ENCODE assay signal across 22 cellular contexts in the genomic region with DNA sequence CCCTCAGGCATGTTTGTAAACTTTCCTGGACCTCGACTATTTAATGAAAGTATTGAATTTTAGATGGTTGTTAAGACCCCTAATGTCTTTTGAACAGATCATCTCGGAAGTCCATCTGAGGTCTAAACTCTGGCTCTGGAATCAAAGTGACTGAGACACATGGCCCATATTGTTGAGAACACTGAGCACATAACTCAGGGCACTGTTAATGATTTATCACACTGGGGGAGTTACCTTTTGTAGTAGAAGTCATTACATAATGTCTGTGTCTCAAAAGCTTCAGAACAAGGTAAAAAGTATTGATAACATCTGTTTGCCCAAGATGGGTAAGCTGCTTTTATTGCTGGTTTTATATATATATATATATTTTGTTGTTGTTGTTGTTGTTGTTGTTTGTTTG.
"Had no signal": no experiment of that assay in that cellular context is flagged by ENCODE, and none has a peak within 500 bp of the region (broad histone marks: within the 10 kb centered on the region; RNA-seq: fewer than 3 reads in every experiment).

No MANE protein-coding gene starts in this region.

- H3K9ac ChIP-seq: neural progenitor cell had no signal

- DNase-seq: effector memory CD4-positive, alpha-beta T cell; esophagus squamous epithelium; foreskin fibroblast; hypothalamus; mammary epithelial cell; nucleus accumbens; ovary; right cardiac atrium; spleen; stimulated activated CD4-positive, alpha-beta T cell treated with anti-CD3 and anti-CD28 coated beads, Interleukin-15, amount 100 ng/mL, for 24 hours; stimulated activated CD4-positive, alpha-beta T cell treated with anti-CD3 and anti-CD28 coated beads, Interleukin-1b, Interleukin-23, amount 100 ng/mL, for 48 hours; stimulated activated CD4-positive, alpha-beta T cell treated with anti-CD3 and anti-CD28 coated beads, Interleukin-4, amount 100 ng/mL, for 24 hours; tibial artery; upper lobe of right lung had no signal

- ATAC-seq: gastroesophageal sphincter; left lobe of liver; natural killer cell treated with Interleukin-12 subunit alpha and Interleukin-12 subunit beta and Interleukin-15 and Interleukin-18, amount 100 ng/mL, for 72 hours; right cardiac atrium; stimulated activated memory B cell treated with anti-CD40 and anti-IgM and Interleukin-4, amounts not matched to agents 10 μg/mL and 1 μg/mL and 100 μg/mL, for 72 hours; upper lobe of right lung had no signal

- H3K9me3 ChIP-seq: ovary, upper lobe of right lung, vagina had no signal

- H3K4me1 ChIP-seq: esophagus squamous epithelium, gastroesophageal sphincter, spleen, tibial artery, upper lobe of right lung, vagina had no signal

- H3K4me3 ChIP-seq: esophagus squamous epithelium, gastroesophageal sphincter, neural progenitor cell, ovary, spleen, tibial artery, upper lobe of right lung, vagina had no signal

- H3K36me3 ChIP-seq: esophagus squamous epithelium, gastroesophageal sphincter, neural progenitor cell, ovary, spleen, tibial artery, upper lobe of right lung, vagina had no signal

- FAIRE-seq: endometrium, islet of Langerhans had no signal

- H3K27ac ChIP-seq: esophagus squamous epithelium, gastroesophageal sphincter, neural progenitor cell, ovary, spleen, tibial artery, upper lobe of right lung, vagina had no signal
